Comparison of ENCODE assay signal across 1 cellular context in genomic region chr3:89184151-89184550, GRCh38.
TF ChIP-seq lines count a peak whose summit lies in the region.

No MANE protein-coding gene starts in this region.

TF ChIP-seq in GM23338, 12 proteins besides CTCF, POLR2A, EP300 and RAD21 (continued from another document):
- TF ChIP-seq ETS1 (IDR thresholded peaks at IDR 0.05): no peak
- no peak for TF ChIP-seq ZNF462 (CRISPR knock-in tag; IDR thresholded peaks at IDR 0.05)
